In the genomic region with DNA sequence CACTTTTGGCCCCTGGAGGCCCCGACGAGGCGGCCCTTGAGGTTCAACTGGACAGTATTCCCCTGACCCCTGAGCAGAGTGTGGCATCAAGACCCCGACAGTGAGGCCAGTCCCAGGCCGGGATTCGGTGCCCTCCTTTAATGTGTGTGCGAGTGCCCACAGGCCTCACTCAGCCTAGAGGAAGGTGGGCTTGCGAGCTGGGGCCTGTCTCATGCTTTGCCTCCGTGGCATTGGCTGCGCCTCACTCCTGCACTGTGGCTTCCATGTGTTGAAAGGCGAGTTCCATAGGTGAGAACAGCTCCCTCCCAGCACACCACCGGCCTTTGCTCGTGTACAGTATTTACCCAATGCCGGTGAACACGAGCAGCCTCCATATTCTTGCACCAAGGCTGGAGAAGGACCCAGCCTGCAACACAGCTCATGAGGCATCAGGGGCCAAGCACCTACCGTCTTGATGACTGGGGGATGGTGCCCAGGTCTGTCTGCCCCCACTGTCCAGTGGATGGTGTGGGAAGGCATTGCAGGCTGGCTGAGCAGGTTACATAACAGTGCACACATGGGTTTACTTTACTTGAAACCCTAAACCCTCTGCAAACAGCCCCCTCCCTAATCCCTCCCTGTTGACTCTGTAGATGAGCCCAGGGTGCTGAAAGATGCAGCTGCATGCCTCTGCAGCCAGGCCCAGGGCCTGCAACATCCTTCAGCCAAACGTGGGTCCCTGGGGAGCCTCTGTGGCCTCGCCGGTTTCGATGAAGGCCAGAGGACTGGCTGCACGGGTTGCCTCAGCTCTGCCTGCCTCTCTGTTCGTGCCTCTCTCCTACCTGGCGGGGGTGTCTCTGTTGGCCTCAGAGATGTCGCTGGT, we compare ENCODE assay signal across 10 cellular contexts.
A peak's percentile ranks its signal among the peaks of the same experiment; 100 is the strongest.
DNase-seq lines count a peak whose midpoint lies in the region; ATAC-seq and TF ChIP-seq lines count a peak whose summit lies in the region.
"Had no signal": no experiment of that assay in that cellular context is flagged by ENCODE, and none has a peak within 500 bp of the region (broad histone marks: within the 10 kb centered on the region; RNA-seq: fewer than 3 reads in every experiment).

No MANE protein-coding gene starts in this region.

- no peak for TF ChIP-seq CTCF in lung (IDR thresholded peaks at IDR 0.05; ENCODE audit: control extremely low read depth, extremely low read depth)

- ATAC-seq in lung (ENCODE audit: insufficient read depth, low FRiP score) (no peak), GM21528 (IDR thresholded peaks at IDR 0.05; ENCODE audit: low FRiP score, unreplicated experiment) (no peak)

- H3K36me3 ChIP-seq in BLaER1 treated with 17β-estradiol and CSF1 and Interleukin-3, amounts not matched to agents 10 nM and 100 nM: no peaks in the 10 kb centered on the region
- H3K36me3 ChIP-seq in lung (ENCODE audit: control insufficient read depth in 2 of 2, insufficient read depth in 2 of 2, low read length in 2 of 2): no peaks in the 10 kb centered on the region

- peak overlapping the region in 4 of 11 experiments; percentile 30 to 64 (median 52); a peak in 7 of 22 replicates for H3K27ac ChIP-seq in BLaER1 treated with 17β-estradiol and CSF1 and Interleukin-3, amounts not matched to agents 10 nM and 100 nM
- no peak overlapping the region for H3K27ac ChIP-seq in lung (ENCODE audit: low read depth in 1 of 2, low read length in 1 of 2)

- H3K9ac ChIP-seq in BLaER1 treated with 17β-estradiol and CSF1 and Interleukin-3, amounts not matched to agents 10 nM and 100 nM: peak overlapping the region in 4 of 11 experiments; percentile 27 to 56 (median 53); a peak in 8 of 22 replicates

- H3K4me3 ChIP-seq in BLaER1 treated with 17β-estradiol and CSF1 and Interleukin-3, amounts not matched to agents 10 nM and 100 nM: peak overlapping the region in 1 of 10 experiments; percentile 32; a peak in 2 of 20 replicates
- no peak overlapping the region for H3K4me3 ChIP-seq in lung

- no peaks in the 10 kb centered on the region for H3K9me3 ChIP-seq in BLaER1 treated with 17β-estradiol and CSF1 and Interleukin-3, amounts not matched to agents 10 nM and 100 nM (replicated peaks in 1 of 11)
- H3K9me3 ChIP-seq in lung (ENCODE audit: control insufficient read depth in 2 of 2, insufficient read depth in 1 of 2, low read length in 1 of 2): no peaks in the 10 kb centered on the region

- DNase-seq in GM19240 (ENCODE audit: insufficient read length, low spot score) (peak; percentile 41), SHP77 treated with DMSO at 0.1 percent for 48 hours (lab: John Stamatoyannopoulos, UW) (peak; percentile 23), lung (ENCODE audit: low spot score) (peak; percentile 28), erythroblast (lab: John Stamatoyannopoulos, UW) (no peak), kidney glomerular epithelial cell (lab: John Stamatoyannopoulos, UW) (no peak), cerebellar cortex (ENCODE audit: low spot score) (no peak)
- DNase-seq: left cardiac atrium, NCI-H2171 had no signal

- H4K20me1 ChIP-seq in BLaER1 treated with 17β-estradiol and CSF1 and Interleukin-3, amounts not matched to agents 10 nM and 100 nM: peaks cover 0 to 5% (median 0%) of the 10 kb centered on the region in 11 experiments; a peak in 1 of 22 replicates

- peaks cover 16 to 40% (median 29%) of the 10 kb centered on the region in 10 experiments for H3K4me1 ChIP-seq in BLaER1 treated with 17β-estradiol and CSF1 and Interleukin-3, amounts not matched to agents 10 nM and 100 nM
- H3K4me1 ChIP-seq in lung (ENCODE audit: control insufficient read depth in 2 of 2, insufficient read depth in 2 of 2, low read length in 2 of 2): peaks cover 0 to 5% of the 10 kb centered on the region in 2 donors

- WGBS in lung, 2 donors: 80 to 86% methylated on average over 24 of the region's 24 CpGs

- no peak for TF ChIP-seq POLR2A in erythroblast (IDR thresholded peaks at IDR 0.05; ENCODE audit: low read length)

- H3K4me2 ChIP-seq in BLaER1 treated with 17β-estradiol and CSF1 and Interleukin-3, amounts not matched to agents 10 nM and 100 nM: peak overlapping the region; percentile 60 to 89 (median 82)

- H3K27me3 ChIP-seq in BLaER1 treated with 17β-estradiol and CSF1 and Interleukin-3, amounts not matched to agents 10 nM and 100 nM: no peaks in the 10 kb centered on the region
- H3K27me3 ChIP-seq in lung (ENCODE audit: control insufficient read depth, insufficient read depth): no peaks in the 10 kb centered on the region

Comparison
In these comparisons a context has a peak if more than half of its experiments do, and no peak if none do; other contexts are left out.
1. DNase-seq: peak in GM19240 (single experiment), SHP77 treated with DMSO at 0.1 percent for 48 hours (single experiment) and lung (single experiment); none in erythroblast (0 of 2), kidney glomerular epithelial cell (single experiment) and cerebellar cortex (single experiment).